ENCODE assay signal across 9 cellular contexts in the genomic region with DNA sequence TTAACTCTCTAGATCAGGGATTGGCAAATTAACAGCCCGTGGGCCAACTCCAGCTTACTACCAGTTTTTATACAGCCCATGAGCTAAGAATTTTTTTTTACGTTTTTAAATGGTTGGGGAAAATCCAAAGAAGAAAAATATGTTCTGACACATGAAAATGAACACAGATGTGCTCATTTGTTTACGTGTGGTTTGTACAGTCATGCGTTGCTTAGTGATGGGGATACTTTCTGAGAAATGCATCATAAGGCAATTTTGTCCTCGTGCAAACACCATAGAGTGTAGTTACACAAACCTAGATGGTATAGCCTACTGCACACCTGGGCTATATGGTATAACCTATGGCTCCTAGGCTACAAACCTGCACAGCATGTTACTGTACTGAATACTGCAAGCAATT. TPM values are rescaled to one million over a fixed set of nuclear protein-coding genes. Genes with fewer than 3 reads are reported as not detected.
DNase-seq lines count a peak whose midpoint lies in the region; ATAC-seq and TF ChIP-seq lines count a peak whose summit lies in the region.
"Had no signal": no experiment of that assay in that cellular context is flagged by ENCODE, and none has a peak within 500 bp of the region (broad histone marks: within the 10 kb centered on the region; RNA-seq: fewer than 3 reads in every experiment).

No MANE protein-coding gene starts in this region.

- H3K9me3 ChIP-seq in smooth muscle cell (replicated peaks; ENCODE audit: low read depth): no peaks in the 10 kb centered on the region

- no peaks in the 10 kb centered on the region for H3K27me3 Mint-ChIP-seq in activated CD4-positive, alpha-beta T cell treated with anti-CD3 and anti-CD28 coated beads, Interleukin-2, amount 10 ng/mL, durations not matched to agents 7 days and 5 days

- H3K4me3 ChIP-seq in smooth muscle cell: no peak overlapping the region

- peaks cover 32% of the 10 kb centered on the region for H3K4me1 Mint-ChIP-seq in activated CD4-positive, alpha-beta T cell treated with anti-CD3 and anti-CD28 coated beads, Interleukin-2, amount 10 ng/mL, durations not matched to agents 7 days and 5 days

- H3K4me2 ChIP-seq in smooth muscle cell: peak overlapping the region; percentile 44

- WGBS in smooth muscle cell (ENCODE audit: low lambda C conversion rate): 51% methylated on average over 5 of the region's 5 CpGs

- no peak overlapping the region for H3K4me3 Mint-ChIP-seq in activated CD4-positive, alpha-beta T cell treated with anti-CD3 and anti-CD28 coated beads, Interleukin-2, amount 10 ng/mL, durations not matched to agents 7 days and 5 days
- H3K4me3 Mint-ChIP-seq: dendritic cell treated with granulocyte-macrophage colony-stimulating factor and Interleukin-4, amounts not matched to agents 40 ng/mL and 50 ng/mL, for 4 days had no signal

- CTCF ChIA-PET in activated CD4-positive, alpha-beta T cell treated with anti-CD3 and anti-CD28 coated beads, Interleukin-2, amount 10 ng/mL, durations not matched to agents 7 days and 5 days (lab: Charles Lee): interaction anchor here (0.5 to 1.0 kb wide), 4 partner anchors 13 to 118 kb away, joined by 3 read pairs; a partner anchor contains a TSS

- POLR2A ChIA-PET in activated CD4-positive, alpha-beta T cell treated with anti-CD3 and anti-CD28 coated beads, Interleukin-2, amount 10 ng/mL, durations not matched to agents 7 days and 5 days (lab: Charles Lee): no interaction called here

- peak overlapping the region; percentile 86 for H3K9ac ChIP-seq in smooth muscle cell (ENCODE audit: low read depth)

- no peaks in the 10 kb centered on the region for H3K79me2 ChIP-seq in smooth muscle cell (ENCODE audit: low read depth)

- H3K36me3 ChIP-seq in smooth muscle cell (ENCODE audit: low read depth): no peaks in the 10 kb centered on the region

- peak overlapping the region; percentile 72 for H3K27ac ChIP-seq in smooth muscle cell (ENCODE audit: low read depth)

- peak; percentile 57 for ATAC-seq in HG03025 (IDR thresholded peaks at IDR 0.05; ENCODE audit: low FRiP score, unreplicated experiment)

- H3F3A ChIP-seq in smooth muscle cell (ENCODE audit: low read depth): no peaks in the 10 kb centered on the region

- H4K20me1 ChIP-seq in smooth muscle cell (ENCODE audit: low read depth): no peaks in the 10 kb centered on the region

- no peaks in the 10 kb centered on the region for H3K27me3 ChIP-seq in smooth muscle cell (ENCODE audit: low read depth)

- H3K9me3 Mint-ChIP-seq in activated CD4-positive, alpha-beta T cell treated with anti-CD3 and anti-CD28 coated beads, Interleukin-2, amount 10 ng/mL, durations not matched to agents 7 days and 5 days: no peaks in the 10 kb centered on the region
- H3K9me3 Mint-ChIP-seq: dendritic cell treated with granulocyte-macrophage colony-stimulating factor and Interleukin-4, amounts not matched to agents 40 ng/mL and 50 ng/mL, for 4 days had no signal

- TF ChIP-seq CTCF in smooth muscle cell (IDR thresholded peaks at IDR 0.05; ENCODE audit: borderline replicate concordance, insufficient read depth, poor library complexity, severe bottlenecking): no peak

- peak; percentile 16 for DNase-seq in activated CD4-positive, alpha-beta T cell treated with anti-CD3 and anti-CD28 coated beads, Interleukin-2, amount 10 ng/mL, durations not matched to agents 7 days and 5 days
- DNase-seq in activated CD4-positive, alpha-beta T cell treated with anti-CD3 and anti-CD28 coated beads for 4 hours: no peak
- DNase-seq in amniotic epithelial cell (ENCODE audit: low read depth) (peak; percentile 95), smooth muscle cell (lab: John Stamatoyannopoulos, UW; ENCODE audit: unreplicated experiment) (no peak), inferior parietal cortex (ENCODE audit: extremely low spot score) (no peak), Ammon's horn (ENCODE audit: low spot score) (no peak)
- no peak for DNase-seq in activated effector memory CD4-positive, alpha-beta T cell treated with anti-CD3 and anti-CD28 coated beads, Interleukin-2, amount 50 U/mL, for 16 hours

- no peaks in the 10 kb centered on the region for H3K4me1 ChIP-seq in smooth muscle cell (ENCODE audit: low read depth)

- H2AFZ ChIP-seq in smooth muscle cell (ENCODE audit: low read depth): no peak overlapping the region

- H3K27ac Mint-ChIP-seq in activated CD4-positive, alpha-beta T cell treated with anti-CD3 and anti-CD28 coated beads, Interleukin-2, amount 10 ng/mL, durations not matched to agents 7 days and 5 days: no peak overlapping the region

- peaks cover 5% of the 10 kb centered on the region for H3K36me3 Mint-ChIP-seq in activated CD4-positive, alpha-beta T cell treated with anti-CD3 and anti-CD28 coated beads, Interleukin-2, amount 10 ng/mL, durations not matched to agents 7 days and 5 days (ENCODE audit: low read depth)

RNA-seq across cellular contexts. Expression of a gene that starts 8.3 kb away (rescaled TPM):
- total RNA-seq in activated CD4-positive, alpha-beta T cell treated with anti-CD3 and anti-CD28 coated beads, Interleukin-2, amount 10 ng/mL, durations not matched to agents 7 days and 5 days: 1 to 10 TPM; 1.7 to 2.2 TPM
- not detected in 2 replicates for total RNA-seq in smooth muscle cell
- not detected in 2 replicates for polyA plus RNA-seq in smooth muscle cell

RNA-seq across cellular contexts. Expression of a gene that starts 59.8 kb away (rescaled TPM):
- total RNA-seq in activated CD4-positive, alpha-beta T cell treated with anti-CD3 and anti-CD28 coated beads, Interleukin-2, amount 10 ng/mL, durations not matched to agents 7 days and 5 days: 10 to 100 TPM; 10.7 to 12.1 TPM
- total RNA-seq in smooth muscle cell: 1.6 and 6.9 TPM in 2 replicates
- polyA plus RNA-seq in smooth muscle cell: 0.39 and 0.57 TPM in 2 replicates

Comparison
In these comparisons a context has a peak if more than half of its experiments do, and no peak if none do; other contexts are left out.
1. DNase-seq: peak in activated CD4-positive, alpha-beta T cell treated with anti-CD3 and anti-CD28 coated beads, Interleukin-2, amount 10 ng/mL, durations not matched to agents 7 days and 5 days (single experiment) and amniotic epithelial cell (single experiment); none in activated CD4-positive, alpha-beta T cell treated with anti-CD3 and anti-CD28 coated beads for 4 hours (0 of 2), smooth muscle cell (single experiment), inferior parietal cortex (single experiment), activated effector memory CD4-positive, alpha-beta T cell treated with anti-CD3 and anti-CD28 coated beads, Interleukin-2, amount 50 U/mL, for 16 hours (single experiment) and Ammon's horn (single experiment).